In genomic region chr17:45147581-45148182, GRCh38 we compare ENCODE assay signal across 1 cellular context.
TF ChIP-seq lines count a peak whose summit lies in the region.

No MANE protein-coding gene starts in this region.

TF ChIP-seq in K562, 482 proteins besides CTCF, POLR2A, EP300 and RAD21 (continued from another document and continues in another):
- peak in 1 of 2 experiments; percentile 93; a peak in 2 of 4 replicates for TF ChIP-seq BCLAF1 (IDR thresholded peaks at IDR 0.05; ENCODE audit: borderline replicate concordance in 1 of 2, control insufficient read depth in 1 of 2, low read depth in 2 of 2, low read length in 1 of 2)
- TF ChIP-seq ATF7 (IDR thresholded peaks at IDR 0.05) = peak; percentile 99
- no peak for TF ChIP-seq ZNF212 (CRISPR knock-in tag; IDR thresholded peaks at IDR 0.05)
- TF ChIP-seq EHMT2 (IDR thresholded peaks at IDR 0.05) = no peak
- peak; percentile 38; the same call in 1 of the 2 replicates for TF ChIP-seq ZNF511 (CRISPR knock-in tag; IDR thresholded peaks at IDR 0.05)
- TF ChIP-seq POLR2AphosphoS2 (IDR thresholded peaks at IDR 0.05; ENCODE audit: low read length) = no peak
- TF ChIP-seq ZNF644 (tag; IDR thresholded peaks at IDR 0.05; ENCODE audit: low read depth) = 0 out of 2 replicates have a peak, but pooled peaks have one; percentile 11
- TF ChIP-seq ZNF24 (IDR thresholded peaks at IDR 0.05) = no peak; the same call in 1 of the 2 replicates
- no peak; the same call in 1 of the 2 replicates for TF ChIP-seq KLF6 (CRISPR knock-in tag; IDR thresholded peaks at IDR 0.05; ENCODE audit: borderline replicate concordance)
- TF ChIP-seq CEBPG (CRISPR knock-in tag; IDR thresholded peaks at IDR 0.05) = no peak
- TF ChIP-seq CEBPG (tag; conservative IDR thresholded peaks at IDR 0.05 in 1 of 2, IDR thresholded peaks at IDR 0.05 in 1 of 2) = no peak
- peak; percentile 60 for TF ChIP-seq HMGN3 (IDR thresholded peaks at IDR 0.05; ENCODE audit: borderline replicate concordance, extremely low read depth, insufficient read length, low read depth, low read length)
- TF ChIP-seq FOS (IDR thresholded peaks at IDR 0.05; ENCODE audit: extremely low read depth, insufficient read length) = no peak
- TF ChIP-seq SP2 (IDR thresholded peaks at IDR 0.05; ENCODE audit: extremely low read depth, low read depth, low read length, poor library complexity, severe bottlenecking) = no peak
- TF ChIP-seq BMI1 (IDR thresholded peaks at IDR 0.05; ENCODE audit: low read length) = no peak; the same call in 1 of the 2 replicates
- no peak for TF ChIP-seq U2AF1 (optimal IDR thresholded peaks at IDR 0.05; ENCODE audit: low read depth, low read length)
- TF ChIP-seq HES1 (IDR thresholded peaks at IDR 0.05; ENCODE audit: low read depth) = no peak
- TF ChIP-seq AFF4 (CRISPR knock-in tag; IDR thresholded peaks at IDR 0.05) = no peak
- TF ChIP-seq HDAC3 (IDR thresholded peaks at IDR 0.05; ENCODE audit: borderline replicate concordance, partially characterized antibody) = peak; percentile 88
- no peak for TF ChIP-seq KAT8 (IDR thresholded peaks at IDR 0.05; ENCODE audit: low read depth)
- no peak for TF ChIP-seq ZNF239 (CRISPR knock-in tag; IDR thresholded peaks at IDR 0.05)
- TF ChIP-seq, protein P1, sequence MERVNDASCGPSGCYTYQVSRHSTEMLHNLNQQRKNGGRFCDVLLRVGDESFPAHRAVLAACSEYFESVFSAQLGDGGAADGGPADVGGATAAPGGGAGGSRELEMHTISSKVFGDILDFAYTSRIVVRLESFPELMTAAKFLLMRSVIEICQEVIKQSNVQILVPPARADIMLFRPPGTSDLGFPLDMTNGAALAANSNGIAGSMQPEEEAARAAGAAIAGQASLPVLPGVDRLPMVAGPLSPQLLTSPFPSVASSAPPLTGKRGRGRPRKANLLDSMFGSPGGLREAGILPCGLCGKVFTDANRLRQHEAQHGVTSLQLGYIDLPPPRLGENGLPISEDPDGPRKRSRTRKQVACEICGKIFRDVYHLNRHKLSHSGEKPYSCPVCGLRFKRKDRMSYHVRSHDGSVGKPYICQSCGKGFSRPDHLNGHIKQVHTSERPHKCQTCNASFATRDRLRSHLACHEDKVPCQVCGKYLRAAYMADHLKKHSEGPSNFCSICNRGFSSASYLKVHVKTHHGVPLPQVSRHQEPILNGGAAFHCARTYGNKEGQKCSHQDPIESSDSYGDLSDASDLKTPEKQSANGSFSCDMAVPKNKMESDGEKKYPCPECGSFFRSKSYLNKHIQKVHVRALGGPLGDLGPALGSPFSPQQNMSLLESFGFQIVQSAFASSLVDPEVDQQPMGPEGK (CRISPR knock-in tag; IDR thresholded peaks at IDR 0.05; ENCODE audit: borderline replicate concordance) = peak; percentile 76; the same call in 1 of the 2 replicates
- TF ChIP-seq NBN (IDR thresholded peaks at IDR 0.05; ENCODE audit: low read depth) = peak; percentile 97
- TF ChIP-seq SNRNP70 (optimal IDR thresholded peaks at IDR 0.05; ENCODE audit: low read depth, low read length) = no peak
- TF ChIP-seq ZFP91 (CRISPR knock-in tag; IDR thresholded peaks at IDR 0.05) = peak; percentile 99
- TF ChIP-seq, protein P2, sequence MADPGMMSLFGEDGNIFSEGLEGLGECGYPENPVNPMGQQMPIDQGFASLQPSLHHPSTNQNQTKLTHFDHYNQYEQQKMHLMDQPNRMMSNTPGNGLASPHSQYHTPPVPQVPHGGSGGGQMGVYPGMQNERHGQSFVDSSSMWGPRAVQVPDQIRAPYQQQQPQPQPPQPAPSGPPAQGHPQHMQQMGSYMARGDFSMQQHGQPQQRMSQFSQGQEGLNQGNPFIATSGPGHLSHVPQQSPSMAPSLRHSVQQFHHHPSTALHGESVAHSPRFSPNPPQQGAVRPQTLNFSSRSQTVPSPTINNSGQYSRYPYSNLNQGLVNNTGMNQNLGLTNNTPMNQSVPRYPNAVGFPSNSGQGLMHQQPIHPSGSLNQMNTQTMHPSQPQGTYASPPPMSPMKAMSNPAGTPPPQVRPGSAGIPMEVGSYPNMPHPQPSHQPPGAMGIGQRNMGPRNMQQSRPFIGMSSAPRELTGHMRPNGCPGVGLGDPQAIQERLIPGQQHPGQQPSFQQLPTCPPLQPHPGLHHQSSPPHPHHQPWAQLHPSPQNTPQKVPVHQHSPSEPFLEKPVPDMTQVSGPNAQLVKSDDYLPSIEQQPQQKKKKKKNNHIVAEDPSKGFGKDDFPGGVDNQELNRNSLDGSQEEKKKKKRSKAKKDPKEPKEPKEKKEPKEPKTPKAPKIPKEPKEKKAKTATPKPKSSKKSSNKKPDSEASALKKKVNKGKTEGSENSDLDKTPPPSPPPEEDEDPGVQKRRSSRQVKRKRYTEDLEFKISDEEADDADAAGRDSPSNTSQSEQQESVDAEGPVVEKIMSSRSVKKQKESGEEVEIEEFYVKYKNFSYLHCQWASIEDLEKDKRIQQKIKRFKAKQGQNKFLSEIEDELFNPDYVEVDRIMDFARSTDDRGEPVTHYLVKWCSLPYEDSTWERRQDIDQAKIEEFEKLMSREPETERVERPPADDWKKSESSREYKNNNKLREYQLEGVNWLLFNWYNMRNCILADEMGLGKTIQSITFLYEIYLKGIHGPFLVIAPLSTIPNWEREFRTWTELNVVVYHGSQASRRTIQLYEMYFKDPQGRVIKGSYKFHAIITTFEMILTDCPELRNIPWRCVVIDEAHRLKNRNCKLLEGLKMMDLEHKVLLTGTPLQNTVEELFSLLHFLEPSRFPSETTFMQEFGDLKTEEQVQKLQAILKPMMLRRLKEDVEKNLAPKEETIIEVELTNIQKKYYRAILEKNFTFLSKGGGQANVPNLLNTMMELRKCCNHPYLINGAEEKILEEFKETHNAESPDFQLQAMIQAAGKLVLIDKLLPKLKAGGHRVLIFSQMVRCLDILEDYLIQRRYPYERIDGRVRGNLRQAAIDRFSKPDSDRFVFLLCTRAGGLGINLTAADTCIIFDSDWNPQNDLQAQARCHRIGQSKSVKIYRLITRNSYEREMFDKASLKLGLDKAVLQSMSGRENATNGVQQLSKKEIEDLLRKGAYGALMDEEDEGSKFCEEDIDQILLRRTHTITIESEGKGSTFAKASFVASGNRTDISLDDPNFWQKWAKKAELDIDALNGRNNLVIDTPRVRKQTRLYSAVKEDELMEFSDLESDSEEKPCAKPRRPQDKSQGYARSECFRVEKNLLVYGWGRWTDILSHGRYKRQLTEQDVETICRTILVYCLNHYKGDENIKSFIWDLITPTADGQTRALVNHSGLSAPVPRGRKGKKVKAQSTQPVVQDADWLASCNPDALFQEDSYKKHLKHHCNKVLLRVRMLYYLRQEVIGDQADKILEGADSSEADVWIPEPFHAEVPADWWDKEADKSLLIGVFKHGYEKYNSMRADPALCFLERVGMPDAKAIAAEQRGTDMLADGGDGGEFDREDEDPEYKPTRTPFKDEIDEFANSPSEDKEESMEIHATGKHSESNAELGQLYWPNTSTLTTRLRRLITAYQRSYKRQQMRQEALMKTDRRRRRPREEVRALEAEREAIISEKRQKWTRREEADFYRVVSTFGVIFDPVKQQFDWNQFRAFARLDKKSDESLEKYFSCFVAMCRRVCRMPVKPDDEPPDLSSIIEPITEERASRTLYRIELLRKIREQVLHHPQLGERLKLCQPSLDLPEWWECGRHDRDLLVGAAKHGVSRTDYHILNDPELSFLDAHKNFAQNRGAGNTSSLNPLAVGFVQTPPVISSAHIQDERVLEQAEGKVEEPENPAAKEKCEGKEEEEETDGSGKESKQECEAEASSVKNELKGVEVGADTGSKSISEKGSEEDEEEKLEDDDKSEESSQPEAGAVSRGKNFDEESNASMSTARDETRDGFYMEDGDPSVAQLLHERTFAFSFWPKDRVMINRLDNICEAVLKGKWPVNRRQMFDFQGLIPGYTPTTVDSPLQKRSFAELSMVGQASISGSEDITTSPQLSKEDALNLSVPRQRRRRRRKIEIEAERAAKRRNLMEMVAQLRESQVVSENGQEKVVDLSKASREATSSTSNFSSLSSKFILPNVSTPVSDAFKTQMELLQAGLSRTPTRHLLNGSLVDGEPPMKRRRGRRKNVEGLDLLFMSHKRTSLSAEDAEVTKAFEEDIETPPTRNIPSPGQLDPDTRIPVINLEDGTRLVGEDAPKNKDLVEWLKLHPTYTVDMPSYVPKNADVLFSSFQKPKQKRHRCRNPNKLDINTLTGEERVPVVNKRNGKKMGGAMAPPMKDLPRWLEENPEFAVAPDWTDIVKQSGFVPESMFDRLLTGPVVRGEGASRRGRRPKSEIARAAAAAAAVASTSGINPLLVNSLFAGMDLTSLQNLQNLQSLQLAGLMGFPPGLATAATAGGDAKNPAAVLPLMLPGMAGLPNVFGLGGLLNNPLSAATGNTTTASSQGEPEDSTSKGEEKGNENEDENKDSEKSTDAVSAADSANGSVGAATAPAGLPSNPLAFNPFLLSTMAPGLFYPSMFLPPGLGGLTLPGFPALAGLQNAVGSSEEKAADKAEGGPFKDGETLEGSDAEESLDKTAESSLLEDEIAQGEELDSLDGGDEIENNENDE (IDR thresholded peaks at IDR 0.05; ENCODE audit: low read depth, low read length) = no peak
- TF ChIP-seq MTA1 (IDR thresholded peaks at IDR 0.05; ENCODE audit: borderline replicate concordance) = peak; percentile 27; the same call in 1 of the 2 replicates
- TF ChIP-seq, protein P3, sequence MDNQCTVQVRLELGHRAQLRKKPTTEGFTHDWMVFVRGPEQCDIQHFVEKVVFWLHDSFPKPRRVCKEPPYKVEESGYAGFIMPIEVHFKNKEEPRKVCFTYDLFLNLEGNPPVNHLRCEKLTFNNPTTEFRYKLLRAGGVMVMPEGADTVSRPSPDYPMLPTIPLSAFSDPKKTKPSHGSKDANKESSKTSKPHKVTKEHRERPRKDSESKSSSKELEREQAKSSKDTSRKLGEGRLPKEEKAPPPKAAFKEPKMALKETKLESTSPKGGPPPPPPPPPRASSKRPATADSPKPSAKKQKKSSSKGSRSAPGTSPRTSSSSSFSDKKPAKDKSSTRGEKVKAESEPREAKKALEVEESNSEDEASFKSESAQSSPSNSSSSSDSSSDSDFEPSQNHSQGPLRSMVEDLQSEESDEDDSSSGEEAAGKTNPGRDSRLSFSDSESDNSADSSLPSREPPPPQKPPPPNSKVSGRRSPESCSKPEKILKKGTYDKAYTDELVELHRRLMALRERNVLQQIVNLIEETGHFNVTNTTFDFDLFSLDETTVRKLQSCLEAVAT (IDR thresholded peaks at IDR 0.05) = peak in 1 of 2 experiments; percentile 88; a peak in 2 of 4 replicates
